In the genomic region with DNA sequence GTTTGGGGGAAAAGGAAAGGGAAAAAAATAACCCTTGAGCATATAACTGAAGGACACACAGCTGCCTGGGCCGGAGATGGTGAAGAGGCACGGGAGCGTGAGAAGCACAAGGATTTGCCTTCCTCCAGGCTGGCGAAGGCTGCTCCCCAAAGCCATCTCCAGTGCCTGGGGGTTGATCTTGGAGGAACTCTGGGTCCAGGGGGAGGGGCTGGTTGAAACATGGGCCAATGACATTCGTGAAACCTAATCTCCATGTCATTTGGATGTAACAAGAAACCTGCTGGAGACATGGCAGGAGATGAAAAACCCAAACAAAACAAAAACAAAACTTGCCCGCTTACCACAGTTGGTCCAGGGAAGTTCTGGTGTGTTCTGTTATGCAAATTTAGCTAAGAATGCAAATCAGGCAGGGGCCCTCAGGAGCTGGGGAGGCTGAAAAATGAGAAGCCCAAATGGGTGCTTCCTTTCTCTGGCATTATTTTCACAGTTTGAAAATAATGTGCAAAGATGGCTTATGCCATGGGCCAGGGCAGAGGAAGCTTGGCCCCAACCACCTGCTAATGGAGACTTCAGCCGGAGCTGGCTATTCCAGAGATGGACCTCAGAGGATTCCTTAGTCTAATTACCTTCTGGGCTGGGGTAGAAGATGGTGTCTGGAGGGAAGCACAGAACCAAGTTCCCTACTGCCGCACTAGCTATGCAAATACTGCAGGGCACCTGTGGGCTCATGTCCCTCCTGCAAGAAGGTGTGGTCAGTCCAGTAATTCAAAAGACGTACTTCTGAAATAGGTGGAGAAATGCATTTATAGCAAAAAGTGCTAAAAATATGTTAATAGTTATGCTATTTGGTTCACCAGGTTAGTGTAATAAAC, we compare ENCODE assay signal across 8 cellular contexts.
DNase-seq lines count a peak whose midpoint lies in the region; ATAC-seq and TF ChIP-seq lines count a peak whose summit lies in the region.

No MANE protein-coding gene starts in this region.

- H4K20me1 ChIP-seq in MM.1S (ENCODE audit: insufficient read depth, low read length), result no peaks in the 10 kb centered on the region

- H2AFZ ChIP-seq in MM.1S (ENCODE audit: low read length), result peak overlapping the region; percentile 2; the same call in 1 of the 2 replicates

- peak overlapping the region; percentile 94 for H3K27ac ChIP-seq in MM.1S (ENCODE audit: low read length)
- peak overlapping the region; percentile 33 to 76 (median 50) for H3K27ac ChIP-seq in transverse colon

- in situ Hi-C loops in transverse colon (cut with MboI; ENCODE audit: low pct_ligation_motif_present in 1 of 4, low pct_unique_long_range_greater_than_20kb in 1 of 4, low sequenced_read_pairs in 3 of 4), result loop anchor here (10.0 to 25.0 kb wide), 4 partner anchors 176 to 299 kb away; a partner anchor contains a TSS

- no peaks in the 10 kb centered on the region for H3K27me3 ChIP-seq in MM.1S (replicated peaks; ENCODE audit: insufficient read depth, low read length)
- H3K27me3 ChIP-seq in transverse colon, result no peaks in the 10 kb centered on the region

- peak overlapping the region; percentile 70 for H3K9ac ChIP-seq in MM.1S (ENCODE audit: low read length)

- peak; percentile 43 for DNase-seq in activated CD4-positive, CD25-positive, alpha-beta regulatory T cell treated with anti-CD3 and anti-CD28 coated beads, Interleukin-2, amount 50 U/mL, for 72 hours
- DNase-seq in activated CD4-positive, CD25-positive, alpha-beta regulatory T cell (lab: John Stamatoyannopoulos, UW), result no peak
- DNase-seq in MM.1S (peak; percentile 74), fibroblast of peridontal ligament (ENCODE audit: extremely low read depth) (peak; percentile 30), transverse colon (peak; percentile 58), T-helper 9 cell (no peak), NCI-H2227 treated with DMSO at 0.1 percent for 48 hours (lab: John Stamatoyannopoulos, UW) (no peak)

- no peak for TF ChIP-seq EP300 in transverse colon (IDR thresholded peaks at IDR 0.05; ENCODE audit: low read depth)

- H3K9me3 ChIP-seq in MM.1S (replicated peaks; ENCODE audit: insufficient read depth, low read length) (no peaks in the 10 kb centered on the region), transverse colon (no peaks in the 10 kb centered on the region)

- peak; percentile 47 for ATAC-seq in GM21825 (IDR thresholded peaks at IDR 0.05; ENCODE audit: unreplicated experiment)

- H3K79me2 ChIP-seq in MM.1S (ENCODE audit: low read length), result peaks cover 72% of the 10 kb centered on the region

- no peak for TF ChIP-seq CTCF in MM.1S (IDR thresholded peaks at IDR 0.05; ENCODE audit: low read length)
- no peak for TF ChIP-seq CTCF in transverse colon (IDR thresholded peaks at IDR 0.05)

- TF ChIP-seq POLR2A in transverse colon (IDR thresholded peaks at IDR 0.05), result no peak

- peak overlapping the region; percentile 54 for H3K4me3 ChIP-seq in MM.1S (ENCODE audit: low read length)
- peak overlapping the region in 1 of 4 donors; percentile 19 for H3K4me3 ChIP-seq in transverse colon

- intact Hi-C loops in transverse colon (cut with DNase I; ENCODE audit: low total_unique reads), result loop anchor here (10.0 kb wide), 1 partner anchor 114 kb away; no protein-coding TSS in a partner anchor

- peaks cover 56% of the 10 kb centered on the region for H3K4me1 ChIP-seq in MM.1S (ENCODE audit: low read length)
- H3K4me1 ChIP-seq in transverse colon, result peaks cover 0 to 34% (median 10%) of the 10 kb centered on the region in 4 donors

- H3K36me3 ChIP-seq in MM.1S (replicated peaks; ENCODE audit: insufficient read depth, low read length) (no peaks in the 10 kb centered on the region), transverse colon (no peaks in the 10 kb centered on the region)

- no peaks in the 10 kb centered on the region for H3K9me2 ChIP-seq in MM.1S (replicated peaks; ENCODE audit: insufficient read depth, low read length)

- H3K4me2 ChIP-seq in MM.1S (ENCODE audit: low read depth, low read length), result peak overlapping the region; percentile 76

- 71 to 88% methylated on average over 3 to 9 of the region's 9 CpGs for WGBS in transverse colon (ENCODE audit: low coverage in 1 of 2), 2 donors

- H3F3A ChIP-seq in MM.1S (ENCODE audit: insufficient read depth, low read length), result peaks cover 46% of the 10 kb centered on the region

Comparison
In these comparisons a context has a peak if more than half of its experiments do, and no peak if none do; other contexts are left out.
1. DNase-seq: peak in activated CD4-positive, CD25-positive, alpha-beta regulatory T cell treated with anti-CD3 and anti-CD28 coated beads, Interleukin-2, amount 50 U/mL, for 72 hours (single experiment), MM.1S (single experiment), fibroblast of peridontal ligament (single experiment) and transverse colon (single experiment); none in activated CD4-positive, CD25-positive, alpha-beta regulatory T cell (0 of 4), T-helper 9 cell (single experiment) and NCI-H2227 treated with DMSO at 0.1 percent for 48 hours (single experiment).